Comparison of ENCODE assay signal across 19 cellular contexts in genomic region chr16:8880839-8881510, GRCh38. TPM values are rescaled to one million over a fixed set of nuclear protein-coding genes. Genes with fewer than 3 reads are reported as not detected.
"Had no signal": no experiment of that assay in that cellular context is flagged by ENCODE, and none has a peak within 500 bp of the region (broad histone marks: within the 10 kb centered on the region; RNA-seq: fewer than 3 reads in every experiment).

No MANE protein-coding gene starts in this region.

- H3K36me3 ChIP-seq: brain microvascular endothelial cell, cardiac muscle cell, WERI-Rb-1 had no signal

- H3K27me3 ChIP-seq: brain microvascular endothelial cell, cardiac muscle cell had no signal

- DNase-seq: cerebellar nuclear complex had no signal

- H3K27ac ChIP-seq: brain microvascular endothelial cell, cardiac muscle cell, SK-N-MC, WERI-Rb-1 had no signal

- FAIRE-seq: colon, RCC 7860 had no signal

- H3K4me3 ChIP-seq: cardiac muscle cell, SK-N-MC had no signal

RNA-seq across cellular contexts. Expression of gene LITAFD, which starts 1.2 kb away (rescaled TPM):
- total RNA-seq: activated CD4-positive, alpha-beta memory T cell treated with anti-CD3 and anti-CD28 coated beads, Interleukin-2, amount 10 ng/mL, durations not matched to agents 7 days and 5 days; activated CD4-positive, alpha-beta T cell treated with anti-CD3 and anti-CD28 coated beads for 36 hours; activated CD8-positive, alpha-beta memory T cell treated with anti-CD3 and anti-CD28 coated beads for 36 hours; activated naive CD8-positive, alpha-beta T cell treated with anti-CD3 and anti-CD28 coated beads for 36 hours; activated T-cell treated with anti-CD3 and anti-CD28 coated beads, Interleukin-2, amount 50 U/mL, for 72 hours; activated T-helper 2 cell treated with anti-CD3 and anti-CD28 coated beads, Interferon-gamma antibody, Interleukin-2, Interleukin-4, amounts not matched to agents 10 μg/mL and 5 μg/mL and 100 μg/mL, durations not matched to agents 14 hours and 24 hours and 36 hours; cardiac muscle cell; LHCN-M2; M059J; PC-3; T-cell; T-helper 2 cell treated with Interferon-gamma antibody and Interleukin-4, amounts not matched to agents 100 ng/mL and 5 ng/mL, for 36 hours had no signal
- polyA plus RNA-seq: adipose tissue had no signal
